ENCODE assay signal across 1 cellular context in the genomic region with DNA sequence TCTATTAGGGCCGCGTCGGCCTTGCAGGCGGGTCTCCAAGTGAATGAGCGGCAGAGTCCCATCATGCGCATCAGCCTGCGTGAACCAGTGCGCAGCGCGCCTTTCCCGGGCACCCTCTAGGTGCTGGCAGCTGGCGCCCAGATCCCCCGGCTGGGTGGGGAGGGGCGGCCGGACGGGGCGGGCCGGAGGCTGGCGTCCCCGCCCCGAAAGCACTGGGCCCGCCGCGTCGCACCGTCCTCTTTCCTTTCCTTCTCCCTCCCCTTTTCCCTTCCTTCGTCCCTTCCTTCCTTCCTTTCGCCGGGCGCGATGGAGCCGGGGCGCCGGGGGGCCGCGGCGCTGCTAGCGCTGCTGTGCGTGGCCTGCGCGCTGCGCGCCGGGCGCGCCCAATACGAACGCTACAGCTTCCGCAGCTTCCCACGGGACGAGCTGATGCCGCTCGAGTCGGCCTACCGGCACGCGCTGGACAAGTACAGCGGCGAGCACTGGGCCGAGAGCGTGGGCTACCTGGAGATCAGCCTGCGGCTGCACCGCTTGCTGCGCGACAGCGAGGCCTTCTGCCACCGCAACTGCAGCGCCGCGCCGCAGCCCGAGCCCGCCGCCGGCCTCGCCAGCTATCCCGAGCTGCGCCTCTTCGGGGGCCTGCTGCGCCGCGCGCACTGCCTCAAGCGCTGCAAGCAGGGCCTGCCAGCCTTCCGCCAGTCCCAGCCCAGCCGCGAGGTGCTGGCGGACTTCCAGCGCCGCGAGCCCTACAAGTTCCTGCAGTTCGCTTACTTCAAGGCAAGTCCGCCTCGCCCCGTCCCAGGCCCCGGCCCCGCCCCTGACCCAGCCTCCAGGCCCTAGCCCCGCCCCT.
A peak's percentile ranks its signal among the peaks of the same experiment; 100 is the strongest.
TF ChIP-seq lines count a peak whose summit lies in the region.

A gene (plus strand): TSS at position 243 of the 850 bp plus-strand sequence. CDS start 64 bp downstream, at position 307.

TF ChIP-seq in K562, 482 proteins besides CTCF, POLR2A, EP300 and RAD21 (continued from another document and continues in another):
- TF ChIP-seq, protein P1, sequence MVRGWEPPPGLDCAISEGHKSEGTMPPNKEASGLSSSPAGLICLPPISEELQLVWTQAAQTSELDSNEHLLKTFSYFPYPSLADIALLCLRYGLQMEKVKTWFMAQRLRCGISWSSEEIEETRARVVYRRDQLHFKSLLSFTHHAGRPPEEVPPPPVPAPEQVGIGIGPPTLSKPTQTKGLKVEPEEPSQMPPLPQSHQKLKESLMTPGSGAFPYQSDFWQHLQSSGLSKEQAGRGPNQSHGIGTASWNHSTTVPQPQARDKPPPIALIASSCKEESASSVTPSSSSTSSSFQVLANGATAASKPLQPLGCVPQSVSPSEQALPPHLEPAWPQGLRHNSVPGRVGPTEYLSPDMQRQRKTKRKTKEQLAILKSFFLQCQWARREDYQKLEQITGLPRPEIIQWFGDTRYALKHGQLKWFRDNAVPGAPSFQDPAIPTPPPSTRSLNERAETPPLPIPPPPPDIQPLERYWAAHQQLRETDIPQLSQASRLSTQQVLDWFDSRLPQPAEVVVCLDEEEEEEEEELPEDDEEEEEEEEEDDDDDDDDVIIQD (CRISPR knock-in tag; IDR thresholded peaks at IDR 0.05), result no peak
- peak; percentile 35; the same call in 1 of the 2 replicates for TF ChIP-seq POLR2AphosphoS5 (IDR thresholded peaks at IDR 0.05; ENCODE audit: control insufficient read depth, insufficient read depth, low read depth, low read length)
- TF ChIP-seq ZNF263 (CRISPR knock-in tag; IDR thresholded peaks at IDR 0.05; ENCODE audit: borderline replicate concordance), result peak; percentile 54; the same call in 1 of the 2 replicates
- TF ChIP-seq PHTF2 (CRISPR knock-in tag; IDR thresholded peaks at IDR 0.05), result no peak
- TF ChIP-seq NFIC (IDR thresholded peaks at IDR 0.05), result peak; percentile 97
- TF ChIP-seq ILF3 (IDR thresholded peaks at IDR 0.05; ENCODE audit: borderline replicate concordance), result peak; percentile 71; the same call in 1 of the 2 replicates
- no peak for TF ChIP-seq PTRF (tag; IDR thresholded peaks at IDR 0.05)
- TF ChIP-seq MCM5 (IDR thresholded peaks at IDR 0.05; ENCODE audit: low read depth), result no peak
- TF ChIP-seq ATF1 (CRISPR knock-in tag; IDR thresholded peaks at IDR 0.05), result no peak
- peak; percentile 78 for TF ChIP-seq ATF1 (tag; IDR thresholded peaks at IDR 0.05)
- no peak; the same call in 1 of the 2 replicates for TF ChIP-seq KDM2B (CRISPR knock-in tag; IDR thresholded peaks at IDR 0.05)
- TF ChIP-seq ZNF274 (IDR thresholded peaks at IDR 0.05; ENCODE audit: borderline replicate concordance, low read depth, low read length), result no peak
- no peak; the same call in 1 of the 2 replicates for TF ChIP-seq TCF3 (CRISPR knock-in tag; IDR thresholded peaks at IDR 0.05)
- TF ChIP-seq COPS2 (conservative IDR thresholded peaks at IDR 0.05), result no peak
- peak in 2 of 3 experiments; percentile 9 to 44 for TF ChIP-seq YY1 (IDR thresholded peaks at IDR 0.05; ENCODE audit: borderline replicate concordance in 1 of 3, control insufficient read depth in 1 of 3, extremely low read depth in 1 of 3, insufficient read depth in 3 of 3, insufficient read length in 1 of 3, insufficient replicate concordance in 2 of 3, low read depth in 1 of 3, low read length in 2 of 3)
- no peak for TF ChIP-seq TRIM24 (IDR thresholded peaks at IDR 0.05)
- TF ChIP-seq FOXA1 (IDR thresholded peaks at IDR 0.05; ENCODE audit: borderline replicate concordance), result no peak
- TF ChIP-seq PTBP1 (IDR thresholded peaks at IDR 0.05; ENCODE audit: low read depth, low read length), result no peak
- no peak for TF ChIP-seq FOXK2 (conservative IDR thresholded peaks at IDR 0.05 in 1 of 2, IDR thresholded peaks at IDR 0.05 in 1 of 2; ENCODE audit: low read depth in 2 of 2)
- TF ChIP-seq ELF1 (tag; IDR thresholded peaks at IDR 0.05), result peak; percentile 88
- TF ChIP-seq HOXB6 (CRISPR knock-in tag; IDR thresholded peaks at IDR 0.05; ENCODE audit: borderline replicate concordance), result no peak
- no peak for TF ChIP-seq RAD51 (IDR thresholded peaks at IDR 0.05; ENCODE audit: borderline replicate concordance, low read depth)
- no peak for TF ChIP-seq TOE1 (IDR thresholded peaks at IDR 0.05; ENCODE audit: borderline replicate concordance)
- peak; percentile 45; the same call in 1 of the 2 replicates for TF ChIP-seq TOE1 (CRISPR knock-in tag; IDR thresholded peaks at IDR 0.05; ENCODE audit: borderline replicate concordance, low read depth)
- no peak for TF ChIP-seq ZNF23 (CRISPR knock-in tag; IDR thresholded peaks at IDR 0.05)
- TF ChIP-seq ARHGAP35 (IDR thresholded peaks at IDR 0.05; ENCODE audit: partially characterized antibody), result no peak
- TF ChIP-seq SOX6 (IDR thresholded peaks at IDR 0.05), result no peak
- TF ChIP-seq ZNF24 (IDR thresholded peaks at IDR 0.05), result peak; percentile 45; the same call in 1 of the 2 replicates
- no peak for TF ChIP-seq LCOR (CRISPR knock-in tag; IDR thresholded peaks at IDR 0.05)
- TF ChIP-seq CBFA2T2 (conservative IDR thresholded peaks at IDR 0.05), result no peak
- no peak for TF ChIP-seq SNRNP70 (optimal IDR thresholded peaks at IDR 0.05; ENCODE audit: low read depth, low read length)
- 0 out of 2 replicates have a peak, but pooled peaks have one; percentile 21 for TF ChIP-seq SMARCA4 (IDR thresholded peaks at IDR 0.05)
- TF ChIP-seq THRAP3 (IDR thresholded peaks at IDR 0.05; ENCODE audit: borderline replicate concordance), result no peak
- no peak for TF ChIP-seq TAL1 (IDR thresholded peaks at IDR 0.05)
- TF ChIP-seq, protein P2, sequence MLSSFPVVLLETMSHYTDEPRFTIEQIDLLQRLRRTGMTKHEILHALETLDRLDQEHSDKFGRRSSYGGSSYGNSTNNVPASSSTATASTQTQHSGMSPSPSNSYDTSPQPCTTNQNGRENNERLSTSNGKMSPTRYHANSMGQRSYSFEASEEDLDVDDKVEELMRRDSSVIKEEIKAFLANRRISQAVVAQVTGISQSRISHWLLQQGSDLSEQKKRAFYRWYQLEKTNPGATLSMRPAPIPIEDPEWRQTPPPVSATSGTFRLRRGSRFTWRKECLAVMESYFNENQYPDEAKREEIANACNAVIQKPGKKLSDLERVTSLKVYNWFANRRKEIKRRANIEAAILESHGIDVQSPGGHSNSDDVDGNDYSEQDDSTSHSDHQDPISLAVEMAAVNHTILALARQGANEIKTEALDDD (IDR thresholded peaks at IDR 0.05), result no peak
- no peak for TF ChIP-seq ZFP36 (IDR thresholded peaks at IDR 0.05; ENCODE audit: low read depth, low read length, partially characterized antibody)
- TF ChIP-seq ETS2 (tag; IDR thresholded peaks at IDR 0.05; ENCODE audit: borderline replicate concordance, poor library complexity, severe bottlenecking), result no peak
- peak; percentile 77 for TF ChIP-seq ZNF431 (CRISPR knock-in tag; IDR thresholded peaks at IDR 0.05)
- no peak for TF ChIP-seq DNMT1 (IDR thresholded peaks at IDR 0.05)
- no peak for TF ChIP-seq ZFP1 (CRISPR knock-in tag; IDR thresholded peaks at IDR 0.05)
- TF ChIP-seq PCBP1 (IDR thresholded peaks at IDR 0.05; ENCODE audit: low read depth, low read length, poor library complexity, severe bottlenecking), result peak; percentile 96
- TF ChIP-seq, protein P3, sequence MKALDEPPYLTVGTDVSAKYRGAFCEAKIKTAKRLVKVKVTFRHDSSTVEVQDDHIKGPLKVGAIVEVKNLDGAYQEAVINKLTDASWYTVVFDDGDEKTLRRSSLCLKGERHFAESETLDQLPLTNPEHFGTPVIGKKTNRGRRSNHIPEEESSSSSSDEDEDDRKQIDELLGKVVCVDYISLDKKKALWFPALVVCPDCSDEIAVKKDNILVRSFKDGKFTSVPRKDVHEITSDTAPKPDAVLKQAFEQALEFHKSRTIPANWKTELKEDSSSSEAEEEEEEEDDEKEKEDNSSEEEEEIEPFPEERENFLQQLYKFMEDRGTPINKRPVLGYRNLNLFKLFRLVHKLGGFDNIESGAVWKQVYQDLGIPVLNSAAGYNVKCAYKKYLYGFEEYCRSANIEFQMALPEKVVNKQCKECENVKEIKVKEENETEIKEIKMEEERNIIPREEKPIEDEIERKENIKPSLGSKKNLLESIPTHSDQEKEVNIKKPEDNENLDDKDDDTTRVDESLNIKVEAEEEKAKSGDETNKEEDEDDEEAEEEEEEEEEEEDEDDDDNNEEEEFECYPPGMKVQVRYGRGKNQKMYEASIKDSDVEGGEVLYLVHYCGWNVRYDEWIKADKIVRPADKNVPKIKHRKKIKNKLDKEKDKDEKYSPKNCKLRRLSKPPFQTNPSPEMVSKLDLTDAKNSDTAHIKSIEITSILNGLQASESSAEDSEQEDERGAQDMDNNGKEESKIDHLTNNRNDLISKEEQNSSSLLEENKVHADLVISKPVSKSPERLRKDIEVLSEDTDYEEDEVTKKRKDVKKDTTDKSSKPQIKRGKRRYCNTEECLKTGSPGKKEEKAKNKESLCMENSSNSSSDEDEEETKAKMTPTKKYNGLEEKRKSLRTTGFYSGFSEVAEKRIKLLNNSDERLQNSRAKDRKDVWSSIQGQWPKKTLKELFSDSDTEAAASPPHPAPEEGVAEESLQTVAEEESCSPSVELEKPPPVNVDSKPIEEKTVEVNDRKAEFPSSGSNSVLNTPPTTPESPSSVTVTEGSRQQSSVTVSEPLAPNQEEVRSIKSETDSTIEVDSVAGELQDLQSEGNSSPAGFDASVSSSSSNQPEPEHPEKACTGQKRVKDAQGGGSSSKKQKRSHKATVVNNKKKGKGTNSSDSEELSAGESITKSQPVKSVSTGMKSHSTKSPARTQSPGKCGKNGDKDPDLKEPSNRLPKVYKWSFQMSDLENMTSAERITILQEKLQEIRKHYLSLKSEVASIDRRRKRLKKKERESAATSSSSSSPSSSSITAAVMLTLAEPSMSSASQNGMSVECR (CRISPR knock-in tag; IDR thresholded peaks at IDR 0.05), result peak; percentile 85
- TF ChIP-seq KLF13 (tag; IDR thresholded peaks at IDR 0.05; ENCODE audit: borderline replicate concordance, low read depth), result 0 out of 2 replicates have a peak, but pooled peaks have one; percentile 18
- TF ChIP-seq DACH1 (IDR thresholded peaks at IDR 0.05; ENCODE audit: partially characterized antibody), result no peak
- TF ChIP-seq TCFL5 (CRISPR knock-in tag; conservative IDR thresholded peaks at IDR 0.05), result no peak
- TF ChIP-seq, protein P4, sequence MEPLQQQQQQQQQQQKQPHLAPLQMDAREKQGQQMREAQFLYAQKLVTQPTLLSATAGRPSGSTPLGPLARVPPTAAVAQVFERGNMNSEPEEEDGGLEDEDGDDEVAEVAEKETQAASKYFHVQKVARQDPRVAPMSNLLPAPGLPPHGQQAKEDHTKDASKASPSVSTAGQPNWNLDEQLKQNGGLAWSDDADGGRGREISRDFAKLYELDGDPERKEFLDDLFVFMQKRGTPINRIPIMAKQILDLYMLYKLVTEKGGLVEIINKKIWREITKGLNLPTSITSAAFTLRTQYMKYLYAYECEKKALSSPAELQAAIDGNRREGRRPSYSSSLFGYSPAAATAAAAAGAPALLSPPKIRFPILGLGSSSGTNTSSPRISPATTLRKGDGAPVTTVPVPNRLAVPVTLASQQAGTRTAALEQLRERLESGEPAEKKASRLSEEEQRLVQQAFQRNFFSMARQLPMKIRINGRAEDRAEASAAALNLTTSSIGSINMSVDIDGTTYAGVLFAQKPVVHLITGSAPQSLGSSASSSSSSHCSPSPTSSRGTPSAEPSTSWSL (CRISPR knock-in tag; IDR thresholded peaks at IDR 0.05; ENCODE audit: borderline replicate concordance), result peak; percentile 71; the same call in 1 of the 2 replicates
- TF ChIP-seq ADNP (tag; IDR thresholded peaks at IDR 0.05), result no peak
- TF ChIP-seq ERF (CRISPR knock-in tag; IDR thresholded peaks at IDR 0.05), result peak; percentile 82; the same call in 1 of the 2 replicates
- TF ChIP-seq, protein P5, sequence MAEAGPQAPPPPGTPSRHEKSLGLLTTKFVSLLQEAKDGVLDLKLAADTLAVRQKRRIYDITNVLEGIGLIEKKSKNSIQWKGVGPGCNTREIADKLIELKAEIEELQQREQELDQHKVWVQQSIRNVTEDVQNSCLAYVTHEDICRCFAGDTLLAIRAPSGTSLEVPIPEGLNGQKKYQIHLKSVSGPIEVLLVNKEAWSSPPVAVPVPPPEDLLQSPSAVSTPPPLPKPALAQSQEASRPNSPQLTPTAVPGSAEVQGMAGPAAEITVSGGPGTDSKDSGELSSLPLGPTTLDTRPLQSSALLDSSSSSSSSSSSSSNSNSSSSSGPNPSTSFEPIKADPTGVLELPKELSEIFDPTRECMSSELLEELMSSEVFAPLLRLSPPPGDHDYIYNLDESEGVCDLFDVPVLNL (CRISPR knock-in tag; IDR thresholded peaks at IDR 0.05; ENCODE audit: low read depth), result no peak
- TF ChIP-seq, protein P6, sequence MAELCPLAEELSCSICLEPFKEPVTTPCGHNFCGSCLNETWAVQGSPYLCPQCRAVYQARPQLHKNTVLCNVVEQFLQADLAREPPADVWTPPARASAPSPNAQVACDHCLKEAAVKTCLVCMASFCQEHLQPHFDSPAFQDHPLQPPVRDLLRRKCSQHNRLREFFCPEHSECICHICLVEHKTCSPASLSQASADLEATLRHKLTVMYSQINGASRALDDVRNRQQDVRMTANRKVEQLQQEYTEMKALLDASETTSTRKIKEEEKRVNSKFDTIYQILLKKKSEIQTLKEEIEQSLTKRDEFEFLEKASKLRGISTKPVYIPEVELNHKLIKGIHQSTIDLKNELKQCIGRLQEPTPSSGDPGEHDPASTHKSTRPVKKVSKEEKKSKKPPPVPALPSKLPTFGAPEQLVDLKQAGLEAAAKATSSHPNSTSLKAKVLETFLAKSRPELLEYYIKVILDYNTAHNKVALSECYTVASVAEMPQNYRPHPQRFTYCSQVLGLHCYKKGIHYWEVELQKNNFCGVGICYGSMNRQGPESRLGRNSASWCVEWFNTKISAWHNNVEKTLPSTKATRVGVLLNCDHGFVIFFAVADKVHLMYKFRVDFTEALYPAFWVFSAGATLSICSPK (IDR thresholded peaks at IDR 0.05; ENCODE audit: borderline replicate concordance), result no peak
- no peak for TF ChIP-seq ZEB2 (IDR thresholded peaks at IDR 0.05)
- no peak for TF ChIP-seq CHD2 (IDR thresholded peaks at IDR 0.05; ENCODE audit: low read depth, low read length)
- no peak for TF ChIP-seq ZNF444 (CRISPR knock-in tag; IDR thresholded peaks at IDR 0.05)
- no peak for TF ChIP-seq GABPB1 (CRISPR knock-in tag; IDR thresholded peaks at IDR 0.05)
- TF ChIP-seq SAP30 (IDR thresholded peaks at IDR 0.05; ENCODE audit: borderline replicate concordance, insufficient read depth, low read depth, low read length, poor library complexity, severe bottlenecking), result no peak
- no peak for TF ChIP-seq PHB2 (IDR thresholded peaks at IDR 0.05; ENCODE audit: low read depth)
- TF ChIP-seq, protein P7, sequence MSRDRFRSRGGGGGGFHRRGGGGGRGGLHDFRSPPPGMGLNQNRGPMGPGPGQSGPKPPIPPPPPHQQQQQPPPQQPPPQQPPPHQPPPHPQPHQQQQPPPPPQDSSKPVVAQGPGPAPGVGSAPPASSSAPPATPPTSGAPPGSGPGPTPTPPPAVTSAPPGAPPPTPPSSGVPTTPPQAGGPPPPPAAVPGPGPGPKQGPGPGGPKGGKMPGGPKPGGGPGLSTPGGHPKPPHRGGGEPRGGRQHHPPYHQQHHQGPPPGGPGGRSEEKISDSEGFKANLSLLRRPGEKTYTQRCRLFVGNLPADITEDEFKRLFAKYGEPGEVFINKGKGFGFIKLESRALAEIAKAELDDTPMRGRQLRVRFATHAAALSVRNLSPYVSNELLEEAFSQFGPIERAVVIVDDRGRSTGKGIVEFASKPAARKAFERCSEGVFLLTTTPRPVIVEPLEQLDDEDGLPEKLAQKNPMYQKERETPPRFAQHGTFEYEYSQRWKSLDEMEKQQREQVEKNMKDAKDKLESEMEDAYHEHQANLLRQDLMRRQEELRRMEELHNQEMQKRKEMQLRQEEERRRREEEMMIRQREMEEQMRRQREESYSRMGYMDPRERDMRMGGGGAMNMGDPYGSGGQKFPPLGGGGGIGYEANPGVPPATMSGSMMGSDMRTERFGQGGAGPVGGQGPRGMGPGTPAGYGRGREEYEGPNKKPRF (IDR thresholded peaks at IDR 0.05; ENCODE audit: low read depth, low read length), result no peak
- peak; percentile 60; the same call in 1 of the 2 replicates for TF ChIP-seq GATAD2B (IDR thresholded peaks at IDR 0.05; ENCODE audit: borderline replicate concordance)
